ENCODE assay signal across 13 cellular contexts in genomic region chr16:88792668-88793587, GRCh38. TPM values are rescaled to one million over a fixed set of nuclear protein-coding genes. Genes with fewer than 3 reads are reported as not detected.
DNase-seq lines count a peak whose midpoint lies in the region; ATAC-seq and TF ChIP-seq lines count a peak whose summit lies in the region.
"Had no signal": no experiment of that assay in that cellular context is flagged by ENCODE, and none has a peak within 500 bp of the region (broad histone marks: within the 10 kb centered on the region; RNA-seq: fewer than 3 reads in every experiment).

No MANE protein-coding gene starts in this region.

- H3K9me3 ChIP-seq in Caco-2, result no peaks in the 10 kb centered on the region
- H3K9me3 ChIP-seq: left ventricle myocardium inferior, tibial artery had no signal

- intact Hi-C loops in activated CD4-positive, alpha-beta memory T cell treated with anti-CD3 and anti-CD28 coated beads for 36 hours (cut with micrococcal nuclease), result no loop called here
- intact Hi-C loops in Caco-2 (cut with micrococcal nuclease; ENCODE audit: unreplicated experiment), result no loop called here

- peaks cover 8% of the 10 kb centered on the region for H3K4me1 ChIP-seq in Caco-2

- no TSS peak for BruUV-seq in Caco-2 (replicated peaks; lab: Mats Ljungman, UMichigan)

- ATAC-seq in stimulated activated naive CD8-positive, alpha-beta T cell treated with anti-CD3 and anti-CD28 coated beads, Interleukin-15, amount 100 ng/mL, for 72 hours, result peak; percentile 10
- no peak for ATAC-seq in stimulated activated naive CD8-positive, alpha-beta T cell treated with anti-CD3 and anti-CD28 coated beads, Interleukin-15, Interleukin-2, amounts not matched to agents 100 U/mL and 50 U/mL, for 24 hours
- ATAC-seq in GM19467 (IDR thresholded peaks at IDR 0.05; ENCODE audit: unreplicated experiment), result no peak

- no peak for DNase-seq in stimulated activated naive CD8-positive, alpha-beta T cell treated with anti-CD3 and anti-CD28 coated beads, Interleukin-15, amount 100 ng/mL, for 72 hours
- DNase-seq in stimulated activated naive CD8-positive, alpha-beta T cell treated with anti-CD3 and anti-CD28 coated beads, Interleukin-15, Interleukin-2, amounts not matched to agents 100 U/mL and 50 U/mL, for 24 hours, result no peak
- DNase-seq in activated CD4-positive, alpha-beta memory T cell treated with anti-CD3 and anti-CD28 coated beads for 36 hours, result no peak
- peak; percentile 24 for DNase-seq in left kidney (ENCODE audit: low read depth, low spot score)
- no peak for DNase-seq in stimulated activated CD4-positive, alpha-beta T cell treated with anti-CD3 and anti-CD28 coated beads, Interleukin-2, amount 100 ng/mL, for 24 hours
- DNase-seq in Caco-2, result no peak
- no peak for DNase-seq in NCI-H187 treated with DMSO at 0.1 percent for 48 hours (lab: John Stamatoyannopoulos, UW)
- DNase-seq: DMS53; left ventricle myocardium inferior; SHP77; stimulated activated CD4-positive, alpha-beta T cell treated with anti-CD3 and anti-CD28 coated beads, Interleukin-1b, Interleukin-23, amount 100 ng/mL, for 48 hours; tibial artery had no signal

- H3K36me3 ChIP-seq in Caco-2 (ENCODE audit: control insufficient read depth, insufficient read depth, low read length), result no peaks in the 10 kb centered on the region
- H3K36me3 ChIP-seq: left ventricle myocardium inferior, tibial artery had no signal

- no peak for TF ChIP-seq CTCF in Caco-2 (IDR thresholded peaks at IDR 0.05; ENCODE audit: insufficient read depth in 1 of 2, low read depth in 1 of 2, low read length in 1 of 2, severe bottlenecking in 1 of 2, unreplicated experiment in 1 of 2)

- CTCF ChIA-PET in activated CD4-positive, alpha-beta memory T cell treated with anti-CD3 and anti-CD28 coated beads for 36 hours (lab: Charles Lee), result interaction anchor here (0.7 to 2.1 kb wide), 7 partner anchors 10 to 159 kb away, joined by 3 to 11 read pairs (median 3); partner anchors contain the start of genes APRT, GALNS and TRAPPC2L
- CTCF ChIA-PET in Caco-2 (lab: Charles Lee), result interaction anchor here (1.8 to 4.2 kb wide), 2 partner anchors 29 to 55 kb away, joined by 5 to 21 read pairs; no protein-coding TSS in a partner anchor

- peak overlapping the region; percentile 36 to 88 for H3K27ac Mint-ChIP-seq in stimulated activated naive CD8-positive, alpha-beta T cell treated with anti-CD3 and anti-CD28 coated beads, Interleukin-15, amount 100 ng/mL, for 72 hours
- peak overlapping the region; percentile 45 for H3K27ac Mint-ChIP-seq in activated CD4-positive, alpha-beta memory T cell treated with anti-CD3 and anti-CD28 coated beads for 36 hours
- no peak overlapping the region for H3K27ac Mint-ChIP-seq in Caco-2 (ENCODE audit: unreplicated experiment)

- H3K27me3 ChIP-seq in Caco-2 (replicated peaks; ENCODE audit: control insufficient read depth, insufficient read depth, low read length), result no peaks in the 10 kb centered on the region

- POLR2A ChIA-PET in activated CD4-positive, alpha-beta memory T cell treated with anti-CD3 and anti-CD28 coated beads for 36 hours (lab: Charles Lee), result interaction anchor here (1.2 to 1.6 kb wide), 3 partner anchors 8 to 91 kb away, joined by 3 to 5 read pairs (median 3); partner anchors contain the start of gene CDT1
- POLR2A ChIA-PET in Caco-2 (lab: Charles Lee), result no interaction called here

- H3K4me1 Mint-ChIP-seq in stimulated activated naive CD8-positive, alpha-beta T cell treated with anti-CD3 and anti-CD28 coated beads, Interleukin-15, amount 100 ng/mL, for 72 hours, result peaks cover 56% of the 10 kb centered on the region
- peaks cover 54% of the 10 kb centered on the region for H3K4me1 Mint-ChIP-seq in activated CD4-positive, alpha-beta memory T cell treated with anti-CD3 and anti-CD28 coated beads for 36 hours (ENCODE audit: low read depth)
- no peaks in the 10 kb centered on the region for H3K4me1 Mint-ChIP-seq in Caco-2 (ENCODE audit: low read depth, unreplicated experiment)

- no peak overlapping the region for H3K4me3 ChIP-seq in Caco-2 (ENCODE audit: low read depth, low read length)
- H3K4me3 ChIP-seq: left ventricle myocardium inferior, tibial artery had no signal

- H3K4me3 Mint-ChIP-seq in stimulated activated naive CD8-positive, alpha-beta T cell treated with anti-CD3 and anti-CD28 coated beads, Interleukin-15, amount 100 ng/mL, for 72 hours, result peak overlapping the region; percentile 35 to 74
- peak overlapping the region; percentile 32 for H3K4me3 Mint-ChIP-seq in activated CD4-positive, alpha-beta memory T cell treated with anti-CD3 and anti-CD28 coated beads for 36 hours
- no peak overlapping the region for H3K4me3 Mint-ChIP-seq in Caco-2 (ENCODE audit: unreplicated experiment)

- H3K27me3 Mint-ChIP-seq in stimulated activated naive CD8-positive, alpha-beta T cell treated with anti-CD3 and anti-CD28 coated beads, Interleukin-15, amount 100 ng/mL, for 72 hours, result no peaks in the 10 kb centered on the region
- H3K27me3 Mint-ChIP-seq in activated CD4-positive, alpha-beta memory T cell treated with anti-CD3 and anti-CD28 coated beads for 36 hours, result no peaks in the 10 kb centered on the region
- H3K27me3 Mint-ChIP-seq in Caco-2 (ENCODE audit: insufficient read depth, unreplicated experiment), result no peaks in the 10 kb centered on the region

- no peaks in the 10 kb centered on the region for H3K9me3 Mint-ChIP-seq in stimulated activated naive CD8-positive, alpha-beta T cell treated with anti-CD3 and anti-CD28 coated beads, Interleukin-15, amount 100 ng/mL, for 72 hours
- H3K9me3 Mint-ChIP-seq in activated CD4-positive, alpha-beta memory T cell treated with anti-CD3 and anti-CD28 coated beads for 36 hours, result no peaks in the 10 kb centered on the region
- no peaks in the 10 kb centered on the region for H3K9me3 Mint-ChIP-seq in Caco-2 (ENCODE audit: unreplicated experiment)

- no peaks in the 10 kb centered on the region for H3K36me3 Mint-ChIP-seq in activated CD4-positive, alpha-beta memory T cell treated with anti-CD3 and anti-CD28 coated beads for 36 hours
- no peaks in the 10 kb centered on the region for H3K36me3 Mint-ChIP-seq in Caco-2 (ENCODE audit: insufficient read depth, unreplicated experiment)

RNA-seq across cellular contexts. Expression of gene PIEZO1, which starts 7.9 kb away (rescaled TPM):
- total RNA-seq in activated CD4-positive, alpha-beta memory T cell treated with anti-CD3 and anti-CD28 coated beads for 36 hours, result 100 to 1,000 TPM; 221 to 234 TPM
- 248 and 284 TPM in 2 replicates for total RNA-seq in Caco-2 (2022)

RNA-seq across cellular contexts. Expression of gene CDT1, which starts 10.7 kb away (rescaled TPM):
- total RNA-seq in activated CD4-positive, alpha-beta memory T cell treated with anti-CD3 and anti-CD28 coated beads for 36 hours, result 100 to 1,000 TPM; 169 to 183 TPM
- total RNA-seq in Caco-2 (2022), result 97.7 and 98.0 TPM in 2 replicates

RNA-seq across cellular contexts. Expression of gene APRT, which starts 18.8 kb away (rescaled TPM):
- total RNA-seq in activated CD4-positive, alpha-beta memory T cell treated with anti-CD3 and anti-CD28 coated beads for 36 hours, result 100 to 1,000 TPM; 270 to 272 TPM
- 251 and 268 TPM in 2 replicates for total RNA-seq in Caco-2 (2022)
